ENCODE assay signal across 15 cellular contexts in the genomic region with DNA sequence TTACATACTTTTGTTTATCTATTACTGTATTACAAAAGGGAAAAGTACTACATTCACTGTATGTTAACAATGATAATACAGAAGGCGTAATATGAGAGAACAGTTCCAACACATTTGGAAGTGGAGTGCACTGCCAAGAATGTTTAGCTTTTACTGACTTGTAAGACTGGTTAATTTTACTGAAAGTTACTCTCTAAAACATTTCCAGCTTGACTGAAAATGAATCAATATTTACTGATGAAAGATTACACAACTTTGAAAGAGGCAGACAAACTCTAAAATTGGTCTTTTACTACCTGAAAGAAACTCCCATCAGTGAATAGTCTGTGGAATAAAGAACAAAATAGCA.
DNase-seq lines count a peak whose midpoint lies in the region; ATAC-seq and TF ChIP-seq lines count a peak whose summit lies in the region.
"Had no signal": no experiment of that assay in that cellular context is flagged by ENCODE, and none has a peak within 500 bp of the region (broad histone marks: within the 10 kb centered on the region; RNA-seq: fewer than 3 reads in every experiment).

No MANE protein-coding gene starts in this region.

- no peak for TF ChIP-seq POLR2A in body of pancreas (IDR thresholded peaks at IDR 0.05)
- no peak for TF ChIP-seq POLR2A in right lobe of liver (IDR thresholded peaks at IDR 0.05)
- TF ChIP-seq POLR2A in prostate gland (IDR thresholded peaks at IDR 0.05) = no peak

- no peaks in the 10 kb centered on the region for H3K9me2 ChIP-seq in Karpas-422 (replicated peaks; ENCODE audit: insufficient read depth, low read length)

- no peak overlapping the region for H2BK5ac ChIP-seq in neuronal stem cell (ENCODE audit: low read length)

- H3K4me2 ChIP-seq in Karpas-422 (ENCODE audit: low read depth, low read length, poor library complexity, severe bottlenecking) = no peak overlapping the region
- no peak overlapping the region for H3K4me2 ChIP-seq in neuronal stem cell (ENCODE audit: insufficient read depth, low read length, poor library complexity, severe bottlenecking)

- H2AFZ ChIP-seq in Karpas-422 (ENCODE audit: low read length) = peak overlapping the region; percentile 45
- no peak overlapping the region for H2AFZ ChIP-seq in neuronal stem cell (ENCODE audit: low read length)

- H3K27me3 ChIP-seq in Karpas-422 (ENCODE audit: low read length) (no peaks in the 10 kb centered on the region), body of pancreas (no peaks in the 10 kb centered on the region), right lobe of liver (no peaks in the 10 kb centered on the region), neuronal stem cell (ENCODE audit: control insufficient read depth in 3 of 3, insufficient read depth in 3 of 3, low read depth in 1 of 3, low read length in 3 of 3) (no peaks in the 10 kb centered on the region), prostate gland (replicated peaks; ENCODE audit: insufficient read depth) (no peaks in the 10 kb centered on the region)
- H3K27me3 ChIP-seq: BE2C had no signal

- no peaks in the 10 kb centered on the region for H4K20me1 ChIP-seq in Karpas-422 (ENCODE audit: insufficient read depth, low read depth, low read length)

- no peak overlapping the region for H4K8ac ChIP-seq in neuronal stem cell (ENCODE audit: low read depth, low read length)

- H3K4me1 ChIP-seq in Karpas-422 (ENCODE audit: low read length) = no peaks in the 10 kb centered on the region
- peaks cover 22% of the 10 kb centered on the region for H3K4me1 ChIP-seq in body of pancreas
- H3K4me1 ChIP-seq in right lobe of liver = peaks cover 0 to 16% (median 8%) of the 10 kb centered on the region in 4 donors
- no peaks in the 10 kb centered on the region for H3K4me1 ChIP-seq in neuronal stem cell (ENCODE audit: control insufficient read depth in 2 of 2, insufficient read depth in 1 of 2, low read depth in 1 of 2, low read length in 2 of 2)
- H3K4me1 ChIP-seq in prostate gland (replicated peaks) = no peaks in the 10 kb centered on the region
- H3K4me1 ChIP-seq: BE2C had no signal

- H3K9ac ChIP-seq in Karpas-422 (ENCODE audit: low read length) (no peak overlapping the region), neuronal stem cell (ENCODE audit: low read depth, low read length, poor library complexity) (no peak overlapping the region)

- no peak overlapping the region for H3K18ac ChIP-seq in neuronal stem cell (ENCODE audit: low read length)

- intact Hi-C loops in body of pancreas (cut with DNase I) (no loop called here), right lobe of liver (cut with DNase I) (no loop called here), prostate gland (cut with DNase I) (no loop called here)

- H3K14ac ChIP-seq in neuronal stem cell (ENCODE audit: low read length) = no peak overlapping the region

- no peaks in the 10 kb centered on the region for H3K79me1 ChIP-seq in neuronal stem cell (ENCODE audit: low read depth, low read length)

- TF ChIP-seq CTCF in body of pancreas (IDR thresholded peaks at IDR 0.05) (no peak), right lobe of liver (IDR thresholded peaks at IDR 0.05) (no peak), prostate gland (IDR thresholded peaks at IDR 0.05) (no peak)

- H3K79me2 ChIP-seq in Karpas-422 (ENCODE audit: low read length) = no peaks in the 10 kb centered on the region

- H3K23ac ChIP-seq in neuronal stem cell (ENCODE audit: low read depth, low read length, poor library complexity) = no peak overlapping the region

- no peak overlapping the region for H2BK15ac ChIP-seq in neuronal stem cell (ENCODE audit: low read length)

- no peak overlapping the region for H2BK120ac ChIP-seq in neuronal stem cell (ENCODE audit: low read depth, low read length)

- H2AK5ac ChIP-seq in neuronal stem cell (ENCODE audit: low read depth, low read length) = no peak overlapping the region

- H3K36me3 ChIP-seq in Karpas-422 (ENCODE audit: insufficient read depth, low read length) = no peaks in the 10 kb centered on the region
- H3K36me3 ChIP-seq in body of pancreas (replicated peaks in 1 of 2; ENCODE audit: insufficient read depth in 1 of 2, low read depth in 2 of 2) = no peaks in the 10 kb centered on the region
- H3K36me3 ChIP-seq in right lobe of liver = no peaks in the 10 kb centered on the region
- H3K36me3 ChIP-seq in neuronal stem cell (replicated peaks in 1 of 2; ENCODE audit: control insufficient read depth in 2 of 2, insufficient read depth in 2 of 2, low read length in 2 of 2) = no peaks in the 10 kb centered on the region
- no peaks in the 10 kb centered on the region for H3K36me3 ChIP-seq in prostate gland
- H3K36me3 ChIP-seq: BE2C had no signal

- peaks cover 6% of the 10 kb centered on the region; the same call in 1 of the 2 replicates for H3K9me3 ChIP-seq in Karpas-422 (ENCODE audit: low read length)
- no peaks in the 10 kb centered on the region for H3K9me3 ChIP-seq in body of pancreas
- H3K9me3 ChIP-seq in right lobe of liver = no peaks in the 10 kb centered on the region
- no peaks in the 10 kb centered on the region for H3K9me3 ChIP-seq in neuronal stem cell (replicated peaks in 1 of 2; ENCODE audit: control insufficient read depth in 2 of 2, insufficient read depth in 1 of 2, low read depth in 1 of 2, low read length in 2 of 2)
- H3K9me3 ChIP-seq in prostate gland = no peaks in the 10 kb centered on the region
- H3K9me3 ChIP-seq: BE2C had no signal

- H3K4me3 ChIP-seq in Karpas-422 (ENCODE audit: low read length) = no peak overlapping the region
- H3K4me3 ChIP-seq in body of pancreas = no peak overlapping the region
- no peak overlapping the region for H3K4me3 ChIP-seq in right lobe of liver
- no peak overlapping the region for H3K4me3 ChIP-seq in neuronal stem cell (ENCODE audit: low read length in 2 of 2)
- H3K4me3 ChIP-seq in prostate gland = no peak overlapping the region

- 13 to 16% methylated on average over 1 of the region's 1 CpG for WGBS in body of pancreas, 2 donors
- WGBS in right lobe of liver (ENCODE audit: insufficient coverage, low coverage, low lambda C conversion rate, missing lambda C conversion rate) = 24% methylated on average over 1 of the region's 1 CpG
- no CpG with 5 or more reads among the region's 1 CpG for WGBS in neuronal stem cell (ENCODE audit: extremely low coverage in 2 of 2, insufficient read length in 2 of 2, insufficient replicate concordance in 1 of 2), 2 donors
- WGBS in prostate gland = 26% methylated on average over 1 of the region's 1 CpG

- H3K27ac ChIP-seq in Karpas-422 (ENCODE audit: low read length) = no peak overlapping the region
- peak overlapping the region in 2 of 4 donors; percentile 5 to 13 for H3K27ac ChIP-seq in body of pancreas
- H3K27ac ChIP-seq in right lobe of liver = peak overlapping the region in 2 of 3 donors; percentile 55 to 66
- no peak overlapping the region for H3K27ac ChIP-seq in neuronal stem cell (replicated peaks; ENCODE audit: low read length)
- no peak overlapping the region for H3K27ac ChIP-seq in prostate gland
- H3K27ac ChIP-seq: C4-2B had no signal

- no peak overlapping the region for H2BK12ac ChIP-seq in neuronal stem cell (ENCODE audit: low read length)

- peak; percentile 53 for ATAC-seq in body of pancreas
- peak; percentile 66 to 81 (median 76) for ATAC-seq in right lobe of liver
- no peak for ATAC-seq in HG03135 (IDR thresholded peaks at IDR 0.05; ENCODE audit: unreplicated experiment)

- H4K91ac ChIP-seq in neuronal stem cell (ENCODE audit: low read depth, low read length, poor library complexity) = no peak overlapping the region

- DNase-seq in NCI-H2196 (lab: John Stamatoyannopoulos, UW; ENCODE audit: unreplicated experiment) = peak; percentile 4
- DNase-seq in NCI-H2196 treated with DMSO at 0.1 percent for 48 hours (lab: John Stamatoyannopoulos, UW; ENCODE audit: unreplicated experiment) = no peak
- no peak for DNase-seq in Karpas-422
- DNase-seq in body of pancreas = no peak
- no peak for DNase-seq in right lobe of liver
- no peak for DNase-seq in neuronal stem cell (ENCODE audit: low spot score)
- DNase-seq in prostate gland (ENCODE audit: low spot score) = no peak
- DNase-seq: BE2C; CD4-positive, alpha-beta memory T cell; DND-41; GDM1; GOT3; H9 had no signal

- H3K4ac ChIP-seq in neuronal stem cell (ENCODE audit: low read length) = no peak overlapping the region

Comparison
In these comparisons a context has a peak if more than half of its experiments do, and no peak if none do; other contexts are left out.
1. H3K27ac ChIP-seq: peak in right lobe of liver (2 of 3); none in Karpas-422 (single experiment), neuronal stem cell (single experiment) and prostate gland (0 of 2).